In genomic region chr10:22245567-22245966, GRCh38 we compare ENCODE assay signal across 15 cellular contexts. TPM values are rescaled to one million over a fixed set of nuclear protein-coding genes. Genes with fewer than 3 reads are reported as not detected.
DNase-seq lines count a peak whose midpoint lies in the region; ATAC-seq and TF ChIP-seq lines count a peak whose summit lies in the region.
"Had no signal": no experiment of that assay in that cellular context is flagged by ENCODE, and none has a peak within 500 bp of the region (broad histone marks: within the 10 kb centered on the region; RNA-seq: fewer than 3 reads in every experiment).

No MANE protein-coding gene starts in this region.

- H2AFZ ChIP-seq in OCI-LY7 (ENCODE audit: low read length): no peak overlapping the region

- peaks cover 6% of the 10 kb centered on the region for H3K9me3 Mint-ChIP-seq in activated CD4-positive, alpha-beta T cell treated with anti-CD3 and anti-CD28 coated beads for 36 hours (ENCODE audit: low read depth)

- H3K27ac ChIP-seq in OCI-LY7 (ENCODE audit: low read depth, low read length, poor library complexity, severe bottlenecking): no peak overlapping the region
- H3K27ac ChIP-seq: body of pancreas had no signal

- POLR2A ChIA-PET in activated CD4-positive, alpha-beta T cell treated with anti-CD3 and anti-CD28 coated beads for 36 hours (lab: Charles Lee): interaction anchor here (0.6 kb wide), 1 partner anchor 93 kb away, joined by 3 read pairs; no protein-coding TSS in a partner anchor
- POLR2A ChIA-PET in OCI-LY7 (lab: Charles Lee): interaction anchor here (0.5 kb wide), 1 partner anchor 13 kb away, joined by 3 read pairs; no protein-coding TSS in a partner anchor

- DNase-seq in activated CD4-positive, alpha-beta T cell treated with anti-CD3 and anti-CD28 coated beads for 36 hours: no peak
- DNase-seq in activated CD4-positive, alpha-beta T cell treated with anti-CD3 and anti-CD28 coated beads for 1 hour: no peak
- DNase-seq in astrocyte of the hippocampus (ENCODE audit: low read depth, low spot score) (peak; percentile 66), lung microvascular endothelial cell (ENCODE audit: low read depth in 2 of 2) (peak; percentile 21 to 51), NCI-H146 treated with DMSO at 0.1 percent for 48 hours (lab: John Stamatoyannopoulos, UW; ENCODE audit: unreplicated experiment) (no peak), OCI-LY7 (ENCODE audit: low spot score) (no peak)
- DNase-seq: 8988T; body of pancreas; effector memory CD4-positive, alpha-beta T cell; midbrain; stimulated activated CD8-positive, alpha-beta memory T cell treated with anti-CD3 and anti-CD28 coated beads, Interleukin-4, amount 100 ng/mL, for 48 hours had no signal

- BruUV-seq in OCI-LY7 (replicated peaks; lab: Mats Ljungman, UMichigan): no TSS peak

- H3K4me3 ChIP-seq in OCI-LY7 (ENCODE audit: low read depth, low read length, poor library complexity, severe bottlenecking): no peak overlapping the region
- H3K4me3 ChIP-seq: body of pancreas had no signal

- no peaks in the 10 kb centered on the region for H3K9me2 ChIP-seq in OCI-LY7 (ENCODE audit: insufficient read depth, low read length)

- no peaks in the 10 kb centered on the region for H3K9me3 ChIP-seq in OCI-LY7 (ENCODE audit: low read length)
- H3K9me3 ChIP-seq: body of pancreas had no signal

- H3K4me1 ChIP-seq in OCI-LY7 (ENCODE audit: insufficient read depth, low read length, poor library complexity, severe bottlenecking): no peaks in the 10 kb centered on the region
- H3K4me1 ChIP-seq: body of pancreas had no signal

- H3K36me3 Mint-ChIP-seq in activated CD4-positive, alpha-beta T cell treated with anti-CD3 and anti-CD28 coated beads for 36 hours (ENCODE audit: low read depth): peaks cover 4% of the 10 kb centered on the region

- no peak for TF ChIP-seq RAD21 in Ishikawa (IDR thresholded peaks at IDR 0.05; ENCODE audit: low read depth)

- TF ChIP-seq EP300 in Ishikawa (IDR thresholded peaks at IDR 0.05; ENCODE audit: borderline replicate concordance): no peak

- H3K36me3 ChIP-seq in OCI-LY7 (ENCODE audit: insufficient read depth, low read length): no peaks in the 10 kb centered on the region

- peaks cover 51% of the 10 kb centered on the region for H3K4me1 Mint-ChIP-seq in activated CD4-positive, alpha-beta T cell treated with anti-CD3 and anti-CD28 coated beads for 36 hours

- no peak for ATAC-seq in activated CD4-positive, alpha-beta T cell treated with anti-CD3 and anti-CD28 coated beads for 36 hours
- ATAC-seq in HG03457 (IDR thresholded peaks at IDR 0.05; ENCODE audit: unreplicated experiment): no peak
- ATAC-seq: body of pancreas had no signal

- CTCF ChIA-PET in activated CD4-positive, alpha-beta T cell treated with anti-CD3 and anti-CD28 coated beads for 36 hours (lab: Charles Lee): interaction anchor here (0.7 kb wide), 2 partner anchors 14 to 176 kb away, joined by 3 read pairs; no protein-coding TSS in a partner anchor
- CTCF ChIA-PET in OCI-LY7 (lab: Charles Lee; ENCODE audit: unreplicated experiment): no interaction called here

- intact Hi-C loops in activated CD4-positive, alpha-beta T cell treated with anti-CD3 and anti-CD28 coated beads for 36 hours (cut with DNase I, micrococcal nuclease): loop anchor here (1.0 to 10.0 kb wide), 4 partner anchors 10 to 751 kb away; partner anchors contain the start of gene MLLT10 (in 1 of the 2)
- intact Hi-C loops in OCI-LY7 (cut with micrococcal nuclease; ENCODE audit: unreplicated experiment): loop anchor here (10.0 kb wide), 1 partner anchor 189 kb away; no protein-coding TSS in a partner anchor

- H4K20me1 ChIP-seq in OCI-LY7 (ENCODE audit: insufficient read depth, low read length): no peaks in the 10 kb centered on the region

- H3K27ac Mint-ChIP-seq in activated CD4-positive, alpha-beta T cell treated with anti-CD3 and anti-CD28 coated beads for 36 hours: peak overlapping the region; percentile 15

- peaks cover 2% of the 10 kb centered on the region for H3K27me3 Mint-ChIP-seq in activated CD4-positive, alpha-beta T cell treated with anti-CD3 and anti-CD28 coated beads for 36 hours

- H3K4me2 ChIP-seq in OCI-LY7 (ENCODE audit: low read length): no peak overlapping the region

- H3K4me3 Mint-ChIP-seq in activated CD4-positive, alpha-beta T cell treated with anti-CD3 and anti-CD28 coated beads for 36 hours: no peak overlapping the region

- no peak for TF ChIP-seq CTCF in OCI-LY7 (conservative IDR thresholded peaks at IDR 0.05; ENCODE audit: low read length)

- no peaks in the 10 kb centered on the region for H3K79me2 ChIP-seq in OCI-LY7 (ENCODE audit: insufficient read depth, low read depth, low read length)

TF ChIP-seq in Ishikawa, 13 proteins besides CTCF, POLR2A, EP300 and RAD21:
- no peak for TF ChIP-seq FOXM1 (IDR thresholded peaks at IDR 0.05; ENCODE audit: borderline replicate concordance, low read depth)
- TF ChIP-seq ZBTB7A (IDR thresholded peaks at IDR 0.05; ENCODE audit: low read depth): no peak
- TF ChIP-seq, protein P1, sequence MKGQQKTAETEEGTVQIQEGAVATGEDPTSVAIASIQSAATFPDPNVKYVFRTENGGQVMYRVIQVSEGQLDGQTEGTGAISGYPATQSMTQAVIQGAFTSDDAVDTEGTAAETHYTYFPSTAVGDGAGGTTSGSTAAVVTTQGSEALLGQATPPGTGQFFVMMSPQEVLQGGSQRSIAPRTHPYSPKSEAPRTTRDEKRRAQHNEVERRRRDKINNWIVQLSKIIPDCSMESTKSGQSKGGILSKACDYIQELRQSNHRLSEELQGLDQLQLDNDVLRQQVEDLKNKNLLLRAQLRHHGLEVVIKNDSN (IDR thresholded peaks at IDR 0.05): no peak
- TF ChIP-seq CEBPB (IDR thresholded peaks at IDR 0.05): no peak
- TF ChIP-seq TAF1 (IDR thresholded peaks at IDR 0.05; ENCODE audit: low read depth): no peak
- peak; percentile 55; the same call in 1 of the 2 replicates for TF ChIP-seq TEAD4 (IDR thresholded peaks at IDR 0.05)

RNA-seq across cellular contexts. Expression of gene EBLN1, which starts 27.8 kb away (rescaled TPM):
- not detected for total RNA-seq in activated CD4-positive, alpha-beta T cell treated with anti-CD3 and anti-CD28 coated beads for 36 hours
- total RNA-seq in lung microvascular endothelial cell (not detected in 2 replicates), OCI-LY7 (2022) (not detected in 2 replicates)
- not detected in 2 replicates for total RNA-seq in OCI-LY7 (2014; rRNA removed; shearing (Covaris generic))
- total RNA-seq: body of pancreas, osteocyte, ureter had no signal

Comparison
In these comparisons a context has a peak if more than half of its experiments do, and no peak if none do; other contexts are left out.
1. DNase-seq: peak in astrocyte of the hippocampus (single experiment) and lung microvascular endothelial cell (2 of 2); none in activated CD4-positive, alpha-beta T cell treated with anti-CD3 and anti-CD28 coated beads for 36 hours (single experiment), activated CD4-positive, alpha-beta T cell treated with anti-CD3 and anti-CD28 coated beads for 1 hour (single experiment), NCI-H146 treated with DMSO at 0.1 percent for 48 hours (single experiment) and OCI-LY7 (single experiment).